ENCODE assay signal across 1 cellular context in the genomic region with DNA sequence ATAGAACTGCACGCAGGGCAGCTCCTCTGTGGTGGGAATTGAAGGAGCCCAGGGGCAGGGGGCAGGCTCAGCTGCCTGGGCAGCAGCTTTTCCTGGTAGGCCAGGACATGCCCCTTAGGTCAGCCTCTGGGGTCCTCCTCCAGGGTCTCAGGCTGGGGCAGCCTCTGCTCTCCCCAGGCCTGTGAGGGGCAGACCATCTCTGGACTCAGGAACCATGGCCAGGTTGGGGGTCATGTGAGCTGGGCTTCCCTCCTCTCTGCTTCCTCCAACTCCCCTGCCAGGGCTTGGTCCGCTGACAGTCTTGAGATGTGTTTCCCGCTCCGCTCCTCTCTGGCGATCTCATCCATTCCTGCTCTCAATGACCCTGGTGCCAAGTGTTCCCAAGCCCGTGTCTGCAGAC.
TF ChIP-seq lines count a peak whose summit lies in the region.

No MANE protein-coding gene starts in this region.

TF ChIP-seq in IMR-90, 13 proteins besides CTCF, POLR2A, EP300 and RAD21:
- TF ChIP-seq RFX5 (IDR thresholded peaks at IDR 0.05; ENCODE audit: low read depth, low read length) (no peak), MAZ (IDR thresholded peaks at IDR 0.05; ENCODE audit: borderline replicate concordance, low read depth, low read length) (no peak), SMC3 (IDR thresholded peaks at IDR 0.05; ENCODE audit: low read depth, low read length) (no peak), FOS (IDR thresholded peaks at IDR 0.05; ENCODE audit: low read depth, low read length) (no peak), MXI1 (IDR thresholded peaks at IDR 0.05; ENCODE audit: borderline replicate concordance, low read depth, low read length) (no peak), BHLHE40 (IDR thresholded peaks at IDR 0.05; ENCODE audit: low read depth, low read length) (no peak), NFE2L2 (IDR thresholded peaks at IDR 0.05; ENCODE audit: low read depth, low read length) (no peak), CHD1 (IDR thresholded peaks at IDR 0.05; ENCODE audit: low read depth, low read length) (no peak)
- TF ChIP-seq, protein P1, sequence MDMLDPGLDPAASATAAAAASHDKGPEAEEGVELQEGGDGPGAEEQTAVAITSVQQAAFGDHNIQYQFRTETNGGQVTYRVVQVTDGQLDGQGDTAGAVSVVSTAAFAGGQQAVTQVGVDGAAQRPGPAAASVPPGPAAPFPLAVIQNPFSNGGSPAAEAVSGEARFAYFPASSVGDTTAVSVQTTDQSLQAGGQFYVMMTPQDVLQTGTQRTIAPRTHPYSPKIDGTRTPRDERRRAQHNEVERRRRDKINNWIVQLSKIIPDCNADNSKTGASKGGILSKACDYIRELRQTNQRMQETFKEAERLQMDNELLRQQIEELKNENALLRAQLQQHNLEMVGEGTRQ (IDR thresholded peaks at IDR 0.05; ENCODE audit: low read depth, low read length), result no peak
- TF ChIP-seq, protein P2, sequence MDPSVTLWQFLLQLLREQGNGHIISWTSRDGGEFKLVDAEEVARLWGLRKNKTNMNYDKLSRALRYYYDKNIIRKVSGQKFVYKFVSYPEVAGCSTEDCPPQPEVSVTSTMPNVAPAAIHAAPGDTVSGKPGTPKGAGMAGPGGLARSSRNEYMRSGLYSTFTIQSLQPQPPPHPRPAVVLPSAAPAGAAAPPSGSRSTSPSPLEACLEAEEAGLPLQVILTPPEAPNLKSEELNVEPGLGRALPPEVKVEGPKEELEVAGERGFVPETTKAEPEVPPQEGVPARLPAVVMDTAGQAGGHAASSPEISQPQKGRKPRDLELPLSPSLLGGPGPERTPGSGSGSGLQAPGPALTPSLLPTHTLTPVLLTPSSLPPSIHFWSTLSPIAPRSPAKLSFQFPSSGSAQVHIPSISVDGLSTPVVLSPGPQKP (IDR thresholded peaks at IDR 0.05; ENCODE audit: borderline replicate concordance, low read depth, low read length), result no peak
